9 cellular contexts compared by ENCODE assay signal in genomic region chr21:17793675-17794123, GRCh38. TPM values are rescaled to one million over a fixed set of nuclear protein-coding genes. Genes with fewer than 3 reads are reported as not detected.
DNase-seq lines count a peak whose midpoint lies in the region; ATAC-seq lines count a peak whose summit lies in the region.
"Had no signal": no experiment of that assay in that cellular context is flagged by ENCODE, and none has a peak within 500 bp of the region (broad histone marks: within the 10 kb centered on the region; RNA-seq: fewer than 3 reads in every experiment).

No MANE protein-coding gene starts in this region.

- no peaks in the 10 kb centered on the region for H3K27me3 ChIP-seq in right cardiac atrium (ENCODE audit: control insufficient read depth, insufficient read depth)

- peak; percentile 4 for DNase-seq in DMS 273 (lab: John Stamatoyannopoulos, UW; ENCODE audit: unreplicated experiment)
- no peak for DNase-seq in DMS 273 treated with DMSO at 0.1 percent for 48 hours (lab: John Stamatoyannopoulos, UW)
- DNase-seq in SK-N-MC (ENCODE audit: low read depth, low spot score): peak; percentile 92
- DNase-seq in right cardiac atrium: no peak
- DNase-seq in HK-2 (ENCODE audit: unreplicated experiment): no peak
- DNase-seq in iPS-NIHi11 (ENCODE audit: low spot score): no peak
- DNase-seq in glomerular visceral epithelial cell (ENCODE audit: extremely low spot score): no peak

- ATAC-seq in HG02798 (IDR thresholded peaks at IDR 0.05; ENCODE audit: poor library complexity, unreplicated experiment): peak; percentile 61
- ATAC-seq in right cardiac atrium: peak; percentile 51 to 56

- 23% methylated on average over 1 of the region's 1 CpG for WGBS in right cardiac atrium

- H3K9ac ChIP-seq in SK-N-MC (ENCODE audit: insufficient read length): no peak overlapping the region

- H3K4me1 ChIP-seq in right cardiac atrium (ENCODE audit: control insufficient read depth, insufficient read depth, low read length): no peaks in the 10 kb centered on the region

- peaks cover 32% of the 10 kb centered on the region for H3K36me3 ChIP-seq in SK-N-MC (ENCODE audit: insufficient read depth, low read length)

- H3K4me3 ChIP-seq in SK-N-MC: peak overlapping the region; percentile 26; the same call in 1 of the 2 replicates
- peak overlapping the region; percentile 73 for H3K4me3 ChIP-seq in right cardiac atrium (ENCODE audit: low read length)

- no peaks in the 10 kb centered on the region for H3K9me3 ChIP-seq in SK-N-MC (ENCODE audit: low read depth, low read length)
- no peaks in the 10 kb centered on the region for H3K9me3 ChIP-seq in right cardiac atrium (ENCODE audit: control insufficient read depth, low read length)

- intact Hi-C loops in right cardiac atrium (cut with DNase I): no loop called here

- H3K27ac ChIP-seq in SK-N-MC (no peak overlapping the region; the same call in 1 of the 2 replicates), right cardiac atrium (ENCODE audit: low read length) (no peak overlapping the region)
- H3K27ac ChIP-seq: 22Rv1 had no signal

RNA-seq across cellular contexts. Expression of gene C21orf91, which starts 25.5 kb away (rescaled TPM):
- total RNA-seq in right cardiac atrium: 10 to 100 TPM in 1 of 4 donors, 1 to 10 TPM in 3; 8.8 to 11.7 (median 9.8) TPM
- polyA plus RNA-seq in right cardiac atrium: 3.6 TPM

Comparison
In these comparisons a context has a peak if more than half of its experiments do, and no peak if none do; other contexts are left out.
1. DNase-seq: peak in DMS 273 (single experiment) and SK-N-MC (single experiment); none in DMS 273 treated with DMSO at 0.1 percent for 48 hours (single experiment), right cardiac atrium (0 of 3), HK-2 (single experiment), iPS-NIHi11 (single experiment) and glomerular visceral epithelial cell (single experiment).